ENCODE assay signal across 9 cellular contexts in genomic region chr2:206783718-206784117, GRCh38. TPM values are rescaled to one million over a fixed set of nuclear protein-coding genes. Genes with fewer than 3 reads are reported as not detected.
A peak's percentile ranks its signal among the peaks of the same experiment; 100 is the strongest.
DNase-seq lines count a peak whose midpoint lies in the region; ATAC-seq, FAIRE-seq and TF ChIP-seq lines count a peak whose summit lies in the region.
"Had no signal": no experiment of that assay in that cellular context is flagged by ENCODE, and none has a peak within 500 bp of the region (broad histone marks: within the 10 kb centered on the region; RNA-seq: fewer than 3 reads in every experiment).

No MANE protein-coding gene starts in this region.

- H3K27ac ChIP-seq in mesendoderm (ENCODE audit: low read depth, low read length) = no peak overlapping the region

- no peak overlapping the region for H2AK5ac ChIP-seq in mesendoderm (ENCODE audit: low read length)

- no peak overlapping the region for H2BK15ac ChIP-seq in mesendoderm (replicated peaks; ENCODE audit: low read depth)

- no peak for FAIRE-seq in D721Med (lab: Jason Lieb, UNC)

- H3K18ac ChIP-seq in mesendoderm (ENCODE audit: low read length) = no peak overlapping the region

- H4K8ac ChIP-seq in mesendoderm (ENCODE audit: low read depth, low read length) = no peak overlapping the region

- no peaks in the 10 kb centered on the region for H3K27me3 ChIP-seq in mesendoderm (ENCODE audit: insufficient read depth, low read length, poor library complexity)

- H3K9ac ChIP-seq in mesendoderm (ENCODE audit: low read length) = no peak overlapping the region

- H3K56ac ChIP-seq in mesendoderm (ENCODE audit: low read length) = no peak overlapping the region

- ATAC-seq in HG02642 (IDR thresholded peaks at IDR 0.05; ENCODE audit: poor library complexity, unreplicated experiment) = peak; percentile 43

- H3K4me3 ChIP-seq in astrocyte of the cerebellum (ENCODE audit: low read depth, low read length) (no peak overlapping the region), mesendoderm (ENCODE audit: low read length) (no peak overlapping the region)

- peaks cover 2% of the 10 kb centered on the region for H3K79me2 ChIP-seq in mesendoderm (ENCODE audit: control insufficient read depth, insufficient read depth, low read length)

- peak; percentile 15 for TF ChIP-seq CTCF in D721Med (IDR thresholded peaks at IDR 0.05; ENCODE audit: insufficient read depth, missing control alignments)
- TF ChIP-seq CTCF in astrocyte of the cerebellum (IDR thresholded peaks at IDR 0.05; ENCODE audit: low read depth, low read length, missing control alignments) = peak; percentile 71

- no peak overlapping the region for H2BK5ac ChIP-seq in mesendoderm (ENCODE audit: low read length)

- DNase-seq in D721Med (ENCODE audit: insufficient read length, low spot score) (no peak), astrocyte of the cerebellum (ENCODE audit: low read depth) (no peak), mesendoderm (peak; percentile 56), AG20443 (ENCODE audit: low spot score) (no peak), NCI-H226 (no peak)
- DNase-seq in stimulated activated CD8-positive, alpha-beta memory T cell treated with anti-CD3 and anti-CD28 coated beads, Interleukin-4, amount 100 ng/mL, for 48 hours = no peak
- DNase-seq: activated CD4-positive, alpha-beta memory T cell treated with anti-CD3 and anti-CD28 coated beads, Interleukin-2, amount 10 ng/mL, durations not matched to agents 7 days and 5 days; NCI-H524 treated with DMSO at 0.1 percent for 48 hours had no signal

- H3K36me3 ChIP-seq in mesendoderm (ENCODE audit: control insufficient read depth, insufficient read depth, low read length) = peaks cover 3% of the 10 kb centered on the region

- no peaks in the 10 kb centered on the region for H3K4me1 ChIP-seq in mesendoderm (ENCODE audit: control insufficient read depth, low read depth, low read length)

- H4K5ac ChIP-seq in mesendoderm (ENCODE audit: low read length) = no peak overlapping the region

- no peak overlapping the region for H2BK120ac ChIP-seq in mesendoderm (ENCODE audit: low read depth, low read length)

- in situ Hi-C loops in astrocyte of the cerebellum (cut with HindIII; ENCODE audit: low sequenced_read_pairs) = no loop called here

- H3K4me2 ChIP-seq in mesendoderm (ENCODE audit: low read length) = no peak overlapping the region

- no peak overlapping the region for H3K4ac ChIP-seq in mesendoderm (ENCODE audit: low read depth, low read length)

- H3K79me1 ChIP-seq in mesendoderm (ENCODE audit: low read length) = peaks cover 5% of the 10 kb centered on the region

- no CpG with 5 or more reads among the region's 2 CpGs for WGBS in mesendoderm (ENCODE audit: extremely low coverage, insufficient coverage, low lambda C conversion rate)

- no peak overlapping the region for H3K23ac ChIP-seq in mesendoderm (ENCODE audit: low read length)

RNA-seq across cellular contexts. Expression of gene FASTKD2, which starts 18.3 kb away (rescaled TPM):
- 30.1 TPM for polyA plus RNA-seq in mesendoderm (2013, experiment 1 of 2)
- polyA plus RNA-seq in mesendoderm (2013, experiment 2 of 2) = 29.6 TPM

RNA-seq across cellular contexts. Expression of gene MDH1B, which starts 18.6 kb away (rescaled TPM):
- polyA plus RNA-seq in mesendoderm (2013, experiment 1 of 2) = 0.95 TPM
- 1.1 TPM for polyA plus RNA-seq in mesendoderm (2013, experiment 2 of 2)
